9 cellular contexts compared by ENCODE assay signal in the genomic region with DNA sequence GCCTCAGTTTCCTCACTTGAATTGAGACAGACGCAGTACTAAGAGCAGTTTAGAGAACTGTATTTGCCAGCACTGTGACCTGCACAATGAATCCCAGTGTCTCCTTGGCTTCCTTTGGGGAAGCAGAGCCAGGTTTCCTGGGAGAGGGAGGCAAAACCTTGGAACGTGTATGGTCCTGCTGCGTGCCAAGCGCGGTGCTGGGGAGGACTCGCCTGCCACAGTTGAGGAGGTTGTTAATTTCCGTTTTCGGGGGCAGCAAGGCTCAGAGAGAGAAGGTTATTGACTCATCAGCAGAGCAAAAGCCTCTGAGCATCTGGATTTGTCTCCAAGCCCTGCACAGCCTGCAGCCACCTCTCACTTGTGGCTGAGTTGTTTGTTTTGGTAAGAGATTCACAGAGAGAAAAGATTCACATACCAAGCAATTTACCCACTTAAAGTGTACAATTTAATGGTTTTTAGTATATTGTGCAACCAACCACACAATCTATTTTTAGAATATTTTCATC. TPM values are rescaled to one million over a fixed set of nuclear protein-coding genes. Genes with fewer than 3 reads are reported as not detected.
DNase-seq lines count a peak whose midpoint lies in the region; ATAC-seq and TF ChIP-seq lines count a peak whose summit lies in the region.
"Had no signal": no experiment of that assay in that cellular context is flagged by ENCODE, and none has a peak within 500 bp of the region (broad histone marks: within the 10 kb centered on the region; RNA-seq: fewer than 3 reads in every experiment).

No MANE protein-coding gene starts in this region.

- no peak for ATAC-seq in HG03439 (IDR thresholded peaks at IDR 0.05; ENCODE audit: unreplicated experiment)

- H3K4me1 ChIP-seq in A673 (ENCODE audit: insufficient read depth, low read length, poor library complexity, severe bottlenecking), result peaks cover 20% of the 10 kb centered on the region
- peaks cover 0 to 14% (median 12%) of the 10 kb centered on the region in 4 donors for H3K4me1 ChIP-seq in esophagus muscularis mucosa

- H3K9me3 ChIP-seq in A673 (ENCODE audit: low read depth, low read length, poor library complexity, severe bottlenecking) (no peaks in the 10 kb centered on the region), esophagus muscularis mucosa (no peaks in the 10 kb centered on the region)

- BruUV-seq in A673 (replicated peaks; lab: Mats Ljungman, UMichigan), result no TSS peak

- H3K27me3 ChIP-seq in A673 (replicated peaks; ENCODE audit: insufficient read depth, low read depth, low read length, poor library complexity) (no peaks in the 10 kb centered on the region), kidney epithelial cell (ENCODE audit: control insufficient read depth, insufficient read depth, low read length) (no peaks in the 10 kb centered on the region), esophagus muscularis mucosa (no peaks in the 10 kb centered on the region)

- in situ Hi-C loops in KBM-7 (cut with MboI; ENCODE audit: low pct_unique_long_range_greater_than_20kb, low sequenced_read_pairs) (no loop called here), astrocyte of the cerebellum (cut with HindIII; ENCODE audit: low sequenced_read_pairs) (no loop called here)

- TF ChIP-seq EP300 in esophagus muscularis mucosa (IDR thresholded peaks at IDR 0.05), result no peak

- 60% methylated on average over 8 of the region's 8 CpGs for WGBS in esophagus muscularis mucosa

- H3K4me3 ChIP-seq in A673 (ENCODE audit: low read depth, low read length, poor library complexity, severe bottlenecking) (no peak overlapping the region), astrocyte of the cerebellum (ENCODE audit: low read depth, low read length) (no peak overlapping the region), kidney epithelial cell (ENCODE audit: low read depth, low read length) (no peak overlapping the region), esophagus muscularis mucosa (no peak overlapping the region)

- CTCF ChIA-PET in A673 (lab: Charles Lee), result no interaction called here

- no peak for TF ChIP-seq CTCF in A673 (conservative IDR thresholded peaks at IDR 0.05; ENCODE audit: low read depth, low read length)
- TF ChIP-seq CTCF in astrocyte of the cerebellum (IDR thresholded peaks at IDR 0.05; ENCODE audit: low read depth, low read length, missing control alignments), result no peak
- no peak for TF ChIP-seq CTCF in kidney epithelial cell (IDR thresholded peaks at IDR 0.05; ENCODE audit: insufficient read depth, low read length, poor library complexity, severe bottlenecking)
- no peak for TF ChIP-seq CTCF in esophagus muscularis mucosa (IDR thresholded peaks at IDR 0.05)

- H3K36me3 ChIP-seq in A673 (ENCODE audit: insufficient read depth, low read length, poor library complexity, severe bottlenecking), result no peaks in the 10 kb centered on the region
- no peaks in the 10 kb centered on the region for H3K36me3 ChIP-seq in kidney epithelial cell (ENCODE audit: control insufficient read depth, insufficient read depth, low read length)
- H3K36me3 ChIP-seq in esophagus muscularis mucosa, result no peaks in the 10 kb centered on the region

- intact Hi-C loops in A673 (cut with micrococcal nuclease; ENCODE audit: unreplicated experiment), result no loop called here
- intact Hi-C loops in esophagus muscularis mucosa (cut with DNase I), result no loop called here

- POLR2A ChIA-PET in A673 (lab: Charles Lee; ENCODE audit: low non-redundant PET), result no interaction called here

- no peak for TF ChIP-seq POLR2A in esophagus muscularis mucosa (IDR thresholded peaks at IDR 0.05; ENCODE audit: low read depth)

- DNase-seq in A673 (ENCODE audit: low spot score) (peak; percentile 80), KBM-7 (peak; percentile 59), astrocyte of the cerebellum (ENCODE audit: low read depth) (peak; percentile 95), kidney epithelial cell (ENCODE audit: low read depth) (peak; percentile 93), esophagus muscularis mucosa (ENCODE audit: extremely low spot score) (no peak), NCI-H1105 treated with DMSO at 0.1 percent for 48 hours (lab: John Stamatoyannopoulos, UW) (no peak), T-helper 1 cell (no peak)
- DNase-seq: CD4-positive, alpha-beta T cell had no signal

- H3K27ac ChIP-seq in A673 (ENCODE audit: low read depth, low read length, poor library complexity, severe bottlenecking), result peak overlapping the region; percentile 41
- H3K27ac ChIP-seq in esophagus muscularis mucosa (replicated peaks in 1 of 4), result no peak overlapping the region

RNA-seq across cellular contexts. Expression of gene SYT12, which starts 10.8 kb away (rescaled TPM):
- 2.3 and 3.1 TPM in 2 replicates for total RNA-seq in A673 (2021)
- total RNA-seq in kidney epithelial cell, result 0.08 and 0.48 TPM in 2 replicates
- total RNA-seq in esophagus muscularis mucosa, result under 1 TPM in 1 of 4 donors, not detected in 3; 0.13 TPM
- total RNA-seq: CD4-positive, alpha-beta T cell had no signal

RNA-seq across cellular contexts. Expression of gene RHOD, which starts 22.9 kb away (rescaled TPM):
- total RNA-seq in A673 (2021), result 0.83 and 0.88 TPM in 2 replicates
- total RNA-seq in kidney epithelial cell, result 97.0 and 112 TPM in 2 replicates
- total RNA-seq in esophagus muscularis mucosa, result 10 to 100 TPM; 14.4 to 34.7 (median 20.4) TPM
- total RNA-seq: CD4-positive, alpha-beta T cell had no signal

RNA-seq across cellular contexts. Expression of gene C11orf86, which starts 58.6 kb away (rescaled TPM):
- total RNA-seq in A673 (2021) (not detected in 2 replicates), kidney epithelial cell (not detected in 2 replicates), esophagus muscularis mucosa (not detected)
- total RNA-seq: CD4-positive, alpha-beta T cell had no signal

Comparison
In these comparisons a context has a peak if more than half of its experiments do, and no peak if none do; other contexts are left out.
1. DNase-seq: peak in A673 (single experiment), KBM-7 (single experiment), astrocyte of the cerebellum (single experiment) and kidney epithelial cell (single experiment); none in esophagus muscularis mucosa (single experiment), NCI-H1105 treated with DMSO at 0.1 percent for 48 hours (single experiment) and T-helper 1 cell (0 of 5).